3 cellular contexts compared by ENCODE assay signal in the genomic region with DNA sequence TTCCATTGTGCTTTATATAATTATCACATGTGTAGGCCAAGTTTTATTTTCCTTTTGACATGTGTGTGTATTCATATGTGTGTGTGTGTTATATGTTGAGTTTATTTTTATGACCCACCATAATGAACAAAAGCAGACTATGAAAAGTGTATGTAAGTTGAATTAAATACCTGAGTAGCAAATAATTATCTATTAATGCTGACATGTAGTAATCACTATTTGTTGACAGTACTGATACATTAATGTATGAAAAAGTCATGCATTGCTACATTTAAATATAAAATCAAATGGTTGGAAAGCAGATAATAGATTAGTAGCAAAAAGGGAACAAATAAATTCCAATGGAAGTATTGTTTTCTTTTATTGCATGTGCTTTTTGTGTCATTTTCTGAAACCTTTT.
A peak's percentile ranks its signal among the peaks of the same experiment; 100 is the strongest.
TF ChIP-seq lines count a peak whose summit lies in the region.

No MANE protein-coding gene starts in this region.

TF ChIP-seq in HepG2, 621 proteins besides CTCF, POLR2A, EP300 and RAD21:
- TF ChIP-seq POLR2AphosphoS5 (IDR thresholded peaks at IDR 0.05; ENCODE audit: low read depth, low read length) = no peak
- TF ChIP-seq IKZF1 (IDR thresholded peaks at IDR 0.05) = no peak
- TF ChIP-seq PHF20 (CRISPR knock-in tag; IDR thresholded peaks at IDR 0.05) = no peak
- TF ChIP-seq ZNF781 (CRISPR knock-in tag; IDR thresholded peaks at IDR 0.05; ENCODE audit: borderline replicate concordance, not compliant biosample characterization) = no peak
- TF ChIP-seq, protein P1, sequence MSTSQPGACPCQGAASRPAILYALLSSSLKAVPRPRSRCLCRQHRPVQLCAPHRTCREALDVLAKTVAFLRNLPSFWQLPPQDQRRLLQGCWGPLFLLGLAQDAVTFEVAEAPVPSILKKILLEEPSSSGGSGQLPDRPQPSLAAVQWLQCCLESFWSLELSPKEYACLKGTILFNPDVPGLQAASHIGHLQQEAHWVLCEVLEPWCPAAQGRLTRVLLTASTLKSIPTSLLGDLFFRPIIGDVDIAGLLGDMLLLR (CRISPR knock-in tag; IDR thresholded peaks at IDR 0.05) = no peak
- no peak for TF ChIP-seq SP5 (CRISPR knock-in tag; IDR thresholded peaks at IDR 0.05; ENCODE audit: borderline replicate concordance, low read depth)
- TF ChIP-seq, protein P2, sequence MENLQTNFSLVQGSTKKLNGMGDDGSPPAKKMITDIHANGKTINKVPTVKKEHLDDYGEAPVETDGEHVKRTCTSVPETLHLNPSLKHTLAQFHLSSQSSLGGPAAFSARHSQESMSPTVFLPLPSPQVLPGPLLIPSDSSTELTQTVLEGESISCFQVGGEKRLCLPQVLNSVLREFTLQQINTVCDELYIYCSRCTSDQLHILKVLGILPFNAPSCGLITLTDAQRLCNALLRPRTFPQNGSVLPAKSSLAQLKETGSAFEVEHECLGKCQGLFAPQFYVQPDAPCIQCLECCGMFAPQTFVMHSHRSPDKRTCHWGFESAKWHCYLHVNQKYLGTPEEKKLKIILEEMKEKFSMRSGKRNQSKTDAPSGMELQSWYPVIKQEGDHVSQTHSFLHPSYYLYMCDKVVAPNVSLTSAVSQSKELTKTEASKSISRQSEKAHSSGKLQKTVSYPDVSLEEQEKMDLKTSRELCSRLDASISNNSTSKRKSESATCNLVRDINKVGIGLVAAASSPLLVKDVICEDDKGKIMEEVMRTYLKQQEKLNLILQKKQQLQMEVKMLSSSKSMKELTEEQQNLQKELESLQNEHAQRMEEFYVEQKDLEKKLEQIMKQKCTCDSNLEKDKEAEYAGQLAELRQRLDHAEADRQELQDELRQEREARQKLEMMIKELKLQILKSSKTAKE (CRISPR knock-in tag; IDR thresholded peaks at IDR 0.05; ENCODE audit: borderline replicate concordance) = no peak
- TF ChIP-seq MAFK (conservative IDR thresholded peaks at IDR 0.05 in 1 of 2, IDR thresholded peaks at IDR 0.05 in 1 of 2; ENCODE audit: low read length in 2 of 2) = peak; percentile 31 to 77; a peak in 3 of 4 replicates
- TF ChIP-seq MAFF (IDR thresholded peaks at IDR 0.05; ENCODE audit: low read depth, low read length) = peak; percentile 70
- no peak for TF ChIP-seq MBNL3 (CRISPR knock-in tag; conservative IDR thresholded peaks at IDR 0.05)
- no peak for TF ChIP-seq ZC3H13 (CRISPR knock-in tag; IDR thresholded peaks at IDR 0.05)

TF ChIP-seq in IMR-90, 13 proteins besides CTCF, POLR2A, EP300 and RAD21:
- no peak for TF ChIP-seq BHLHE40 (IDR thresholded peaks at IDR 0.05; ENCODE audit: low read depth, low read length)
- peak; percentile 69 for TF ChIP-seq MAFK (IDR thresholded peaks at IDR 0.05; ENCODE audit: low read depth, low read length)

TF ChIP-seq in K562, 482 proteins besides CTCF, POLR2A, EP300 and RAD21:
- TF ChIP-seq DIDO1 (tag; IDR thresholded peaks at IDR 0.05; ENCODE audit: low read depth) (no peak), ZNF316 (IDR thresholded peaks at IDR 0.05) (peak; percentile 7; the same call in 1 of the 2 replicates)
